ENCODE assay signal across 8 cellular contexts in the genomic region with DNA sequence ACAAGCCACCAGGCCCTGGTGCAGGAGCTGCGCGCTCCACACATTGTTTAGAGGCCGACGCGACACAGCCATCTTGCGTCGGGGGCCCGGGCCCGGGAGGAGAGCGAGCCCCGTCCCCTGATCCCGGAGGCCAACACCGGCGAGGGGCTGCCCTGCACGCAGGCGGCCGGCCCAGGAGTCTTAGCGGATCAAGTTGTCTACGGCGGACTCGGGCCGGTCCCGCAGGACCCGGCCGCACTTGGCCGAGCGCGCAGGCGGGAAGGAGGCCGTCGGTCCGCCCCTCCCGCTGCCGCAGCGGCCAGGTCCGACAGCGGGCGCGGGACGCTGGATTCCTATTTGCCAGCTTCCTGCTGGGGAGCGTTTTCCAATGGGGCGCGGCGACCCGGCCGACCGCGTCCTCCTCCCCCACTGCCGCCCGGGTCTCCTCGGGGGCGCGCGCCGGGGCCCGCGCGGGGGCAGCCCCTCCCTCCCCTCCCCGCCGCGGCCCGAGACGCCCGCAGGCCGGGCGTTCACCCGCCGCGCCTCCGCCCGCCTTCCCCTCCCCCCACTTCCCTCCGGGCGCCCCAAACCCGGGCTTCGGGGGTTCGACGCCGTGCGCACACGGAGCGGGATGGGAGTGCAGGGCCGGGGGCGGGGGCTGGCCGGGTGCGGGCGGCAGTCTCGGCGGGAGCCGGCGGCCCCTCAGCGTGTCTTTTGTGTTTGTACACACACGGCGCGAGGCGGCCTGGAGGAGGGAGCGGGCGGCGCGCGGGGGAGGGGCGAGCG. TPM values are rescaled to one million over a fixed set of nuclear protein-coding genes. Genes with fewer than 3 reads are reported as not detected.
DNase-seq lines count a peak whose midpoint lies in the region; ATAC-seq and TF ChIP-seq lines count a peak whose summit lies in the region.

No MANE protein-coding gene starts in this region.

- H3K4me1 ChIP-seq in upper lobe of left lung: peaks cover 32 to 44% (median 34%) of the 10 kb centered on the region in 4 donors

- H3K27ac ChIP-seq in upper lobe of left lung: peak overlapping the region; percentile 99 to 100 (median 100)

- peaks cover 29 to 40% of the 10 kb centered on the region in 2 donors for H3K4me1 Mint-ChIP-seq in natural killer cell treated with Interleukin-12 subunit alpha and Interleukin-12 subunit beta and Interleukin-15 and Interleukin-18, amount 100 ng/mL, for 72 hours (ENCODE audit: low read depth in 2 of 2)

- no peak for TF ChIP-seq CTCF in fibroblast of villous mesenchyme (IDR thresholded peaks at IDR 0.05; ENCODE audit: insufficient read depth, low read depth, low read length)
- TF ChIP-seq CTCF in upper lobe of left lung (IDR thresholded peaks at IDR 0.05): peak in 1 of 6 experiments; percentile 21

- H3K27me3 Mint-ChIP-seq in natural killer cell treated with Interleukin-12 subunit alpha and Interleukin-12 subunit beta and Interleukin-15 and Interleukin-18, amount 100 ng/mL, for 72 hours: no peaks in the 10 kb centered on the region

- H3K27ac Mint-ChIP-seq in natural killer cell treated with Interleukin-12 subunit alpha and Interleukin-12 subunit beta and Interleukin-15 and Interleukin-18, amount 100 ng/mL, for 72 hours: peak overlapping the region; percentile 80 to 91

- peak in 3 of 4 donors; percentile 76 to 91 (median 81) for TF ChIP-seq POLR2A in upper lobe of left lung (IDR thresholded peaks at IDR 0.05)

- DNase-seq in DMS53 treated with DMSO at 0.1 percent for 48 hours (lab: John Stamatoyannopoulos, UW; ENCODE audit: unreplicated experiment): peak; percentile 66
- peak; percentile 41 to 46 for DNase-seq in NOMO-1 (lab: John Stamatoyannopoulos, UW; ENCODE audit: unreplicated experiment in 2 of 2)
- peak; percentile 47 for DNase-seq in activated gamma-delta T cell treated with Interleukin-2 at 50 U/mL for 16 hours
- DNase-seq in fibroblast of villous mesenchyme (ENCODE audit: low read depth): peak; percentile 78
- DNase-seq in natural killer cell treated with Interleukin-12 subunit alpha and Interleukin-12 subunit beta and Interleukin-15 and Interleukin-18, amount 100 ng/mL, for 72 hours (ENCODE audit: low spot score): peak; percentile 76
- peak; percentile 85 to 95 for DNase-seq in upper lobe of left lung

- no peaks in the 10 kb centered on the region for H3K9me3 Mint-ChIP-seq in natural killer cell treated with Interleukin-12 subunit alpha and Interleukin-12 subunit beta and Interleukin-15 and Interleukin-18, amount 100 ng/mL, for 72 hours

- TF ChIP-seq EP300 in upper lobe of left lung (IDR thresholded peaks at IDR 0.05): no peak

- ATAC-seq in GM21360 (IDR thresholded peaks at IDR 0.05; ENCODE audit: unreplicated experiment) (peak; percentile 40), HG03571 (IDR thresholded peaks at IDR 0.05; ENCODE audit: unreplicated experiment) (peak; percentile 38), upper lobe of left lung (ENCODE audit: low FRiP score in 2 of 2) (peak; percentile 69 to 82)
- peak; percentile 74 to 80 for ATAC-seq in natural killer cell treated with Interleukin-12 subunit alpha and Interleukin-12 subunit beta and Interleukin-15 and Interleukin-18, amount 100 ng/mL, for 72 hours

- no peaks in the 10 kb centered on the region for H3K9me3 ChIP-seq in upper lobe of left lung

- H3K4me3 Mint-ChIP-seq in natural killer cell treated with Interleukin-12 subunit alpha and Interleukin-12 subunit beta and Interleukin-15 and Interleukin-18, amount 100 ng/mL, for 72 hours: peak overlapping the region; percentile 97

- WGBS in upper lobe of left lung, 2 donors: 0 to 1% methylated on average over 5 to 23 of the region's 102 CpGs

- H3K36me3 ChIP-seq in upper lobe of left lung: peaks cover 0 to 24% (median 8%) of the 10 kb centered on the region in 4 donors

- no peaks in the 10 kb centered on the region for H3K27me3 ChIP-seq in upper lobe of left lung

- H3K4me3 ChIP-seq in fibroblast of villous mesenchyme (ENCODE audit: low read depth, low read length) (peak overlapping the region; percentile 70), upper lobe of left lung (peak overlapping the region; percentile 68 to 87 (median 78))

- H3K36me3 Mint-ChIP-seq in natural killer cell treated with Interleukin-12 subunit alpha and Interleukin-12 subunit beta and Interleukin-15 and Interleukin-18, amount 100 ng/mL, for 72 hours: peaks cover 23% of the 10 kb centered on the region

RNA-seq across cellular contexts. Expression of a gene that starts 0.5 kb away (rescaled TPM):
- total RNA-seq in fibroblast of villous mesenchyme: 107 and 148 TPM in 2 replicates
- 100 to 1,000 TPM; 174 to 259 TPM for total RNA-seq in natural killer cell treated with Interleukin-12 subunit alpha and Interleukin-12 subunit beta and Interleukin-15 and Interleukin-18, amount 100 ng/mL, for 72 hours
- total RNA-seq in upper lobe of left lung: 100 to 1,000 TPM; 148 to 453 (median 419) TPM

Comparison
In these comparisons a context has a peak if more than half of its experiments do, and no peak if none do; other contexts are left out.
1. Peak in every context shown above with its lines: DNase-seq, ATAC-seq, H3K4me3 ChIP-seq and H3K27ac ChIP-seq.